18 cellular contexts compared by ENCODE assay signal in genomic region chr12:84079621-84080020, GRCh38.
DNase-seq lines count a peak whose midpoint lies in the region; ATAC-seq and TF ChIP-seq lines count a peak whose summit lies in the region.
"Had no signal": no experiment of that assay in that cellular context is flagged by ENCODE, and none has a peak within 500 bp of the region (broad histone marks: within the 10 kb centered on the region; RNA-seq: fewer than 3 reads in every experiment).

No MANE protein-coding gene starts in this region.

- no peak overlapping the region for H3K9ac ChIP-seq in mammary epithelial cell (ENCODE audit: insufficient read depth, low read length)

- H3K27me3 ChIP-seq in mammary epithelial cell (ENCODE audit: insufficient read depth, low read length) (no peaks in the 10 kb centered on the region), brain microvascular endothelial cell (replicated peaks) (no peaks in the 10 kb centered on the region)

- H4K20me1 ChIP-seq in mammary epithelial cell (ENCODE audit: insufficient read depth, low read length): no peaks in the 10 kb centered on the region

- 73% methylated on average over 1 of the region's 1 CpG for WGBS in mammary epithelial cell (ENCODE audit: low coverage, missing lambda C conversion rate)

- H3K4me1 ChIP-seq in mammary epithelial cell (ENCODE audit: insufficient read depth, low read length): no peaks in the 10 kb centered on the region

- H3K27ac Mint-ChIP-seq in MCF 10A (ENCODE audit: low read depth, unreplicated experiment): no peak overlapping the region
- H3K27ac Mint-ChIP-seq: CD14-positive monocyte had no signal

- intact Hi-C loops in MCF 10A (cut with micrococcal nuclease): no loop called here
- intact Hi-C loops in mammary epithelial cell (cut with micrococcal nuclease): loop anchor here (10.0 kb wide), 1 partner anchor 425 kb away; no protein-coding TSS in a partner anchor

- H3K27ac ChIP-seq in mammary epithelial cell (ENCODE audit: insufficient read depth, low read depth, low read length) (no peak overlapping the region), brain microvascular endothelial cell (no peak overlapping the region)
- H3K27ac ChIP-seq: 22Rv1, SK-N-MC had no signal

- H3K9me3 ChIP-seq in mammary epithelial cell (replicated peaks; ENCODE audit: insufficient read depth, low read length): no peaks in the 10 kb centered on the region
- H3K9me3 ChIP-seq: HAP-1 had no signal

- H3K36me3 ChIP-seq in mammary epithelial cell (ENCODE audit: insufficient read depth, low read length) (no peaks in the 10 kb centered on the region), brain microvascular endothelial cell (replicated peaks) (no peaks in the 10 kb centered on the region)
- H3K36me3 ChIP-seq: HAP-1 had no signal

- POLR2A ChIA-PET in MCF 10A (lab: Yijun Ruan, JAX): interaction anchor here (0.8 kb wide), 1 partner anchor 11 kb away, joined by 3 read pairs; no protein-coding TSS in a partner anchor

- no peaks in the 10 kb centered on the region for H3K36me3 Mint-ChIP-seq in MCF 10A (ENCODE audit: insufficient read depth, unreplicated experiment)
- H3K36me3 Mint-ChIP-seq: CD14-positive monocyte had no signal

- no peaks in the 10 kb centered on the region for H3K9me3 Mint-ChIP-seq in MCF 10A (ENCODE audit: unreplicated experiment)

- H3K79me2 ChIP-seq in mammary epithelial cell (ENCODE audit: insufficient read depth, low read length): no peaks in the 10 kb centered on the region

- dilution Hi-C loops in mammary epithelial cell (cut with HindIII; ENCODE audit: low sequenced_read_pairs): no loop called here

- DNase-seq in MCF 10A (ENCODE audit: unreplicated experiment) (no peak), mammary epithelial cell (no peak), NCI-H226 (peak; percentile 40), brain microvascular endothelial cell (peak; percentile 38), non-pigmented ciliary epithelial cell (ENCODE audit: low read depth) (peak; percentile 41)
- DNase-seq in stimulated activated CD8-positive, alpha-beta memory T cell treated with anti-CD3 and anti-CD28 coated beads, Interleukin-4, amount 100 ng/mL, for 48 hours: no peak
- DNase-seq in stimulated activated CD4-positive, alpha-beta T cell treated with anti-CD3 and anti-CD28 coated beads, Interleukin-4, amount 100 ng/mL, for 24 hours: no peak
- DNase-seq: AML-193, DMS 273 treated with DMSO at 0.1 percent for 48 hours, NCI-H1436, NCI-H2029, NCI-H510A treated with DMSO at 0.1 percent for 48 hours, Right ventricle myocardium superior had no signal

- H3K4me3 ChIP-seq in mammary epithelial cell (replicated peaks in 1 of 3; ENCODE audit: insufficient read depth in 1 of 3, low read depth in 2 of 3, low read length in 3 of 3) (no peak overlapping the region), brain microvascular endothelial cell (ENCODE audit: low read depth, low read length) (no peak overlapping the region)
- H3K4me3 ChIP-seq: HAP-1, SK-N-MC had no signal

- CTCF ChIA-PET in MCF 10A (lab: Yijun Ruan, JAX): no interaction called here
- CTCF ChIA-PET in mammary epithelial cell (lab: Charles Lee; ENCODE audit: low non-redundant PET): no interaction called here

- TF ChIP-seq CTCF in MCF 10A (IDR thresholded peaks at IDR 0.05; ENCODE audit: unreplicated experiment): no peak
- TF ChIP-seq CTCF in mammary epithelial cell (conservative IDR thresholded peaks at IDR 0.05 in 1 of 2, IDR thresholded peaks at IDR 0.05 in 1 of 2; ENCODE audit: extremely low read depth in 1 of 2, insufficient read depth in 1 of 2, low read depth in 1 of 2, low read length in 2 of 2): no peak
- no peak for TF ChIP-seq CTCF in brain microvascular endothelial cell (IDR thresholded peaks at IDR 0.05; ENCODE audit: low read depth, low read length, missing control alignments)

- no peak for ATAC-seq in GM21825 (IDR thresholded peaks at IDR 0.05; ENCODE audit: unreplicated experiment)

- peak overlapping the region; percentile 3 for H3K4me3 Mint-ChIP-seq in MCF 10A (ENCODE audit: unreplicated experiment)
- H3K4me3 Mint-ChIP-seq: CD14-positive monocyte had no signal

- in situ Hi-C loops in mammary epithelial cell (cut with MboI; ENCODE audit: low sequenced_read_pairs in 2 of 2): no loop called here
- in situ Hi-C loops in brain microvascular endothelial cell (cut with HindIII; ENCODE audit: low pct_ligation_motif_present, low sequenced_read_pairs): no loop called here

- no peaks in the 10 kb centered on the region for H3K27me3 Mint-ChIP-seq in MCF 10A (ENCODE audit: insufficient read depth, unreplicated experiment)

- H3K4me1 Mint-ChIP-seq in MCF 10A (ENCODE audit: insufficient read depth, unreplicated experiment): peaks cover 9% of the 10 kb centered on the region
- H3K4me1 Mint-ChIP-seq: CD14-positive monocyte had no signal

- no TSS peak for BruUV-seq in MCF 10A (replicated peaks; lab: Mats Ljungman, UMichigan)
- BruUV-seq in mammary epithelial cell (replicated peaks; lab: Mats Ljungman, UMichigan): no TSS peak

- no peak overlapping the region for H2AFZ ChIP-seq in mammary epithelial cell (ENCODE audit: low read depth, low read length)

- no peak overlapping the region for H3K4me2 ChIP-seq in mammary epithelial cell (ENCODE audit: insufficient read depth, low read depth, low read length)

Comparison
In these comparisons a context has a peak if more than half of its experiments do, and no peak if none do; other contexts are left out.
1. DNase-seq: peak in NCI-H226 (single experiment), brain microvascular endothelial cell (single experiment) and non-pigmented ciliary epithelial cell (single experiment); none in MCF 10A (single experiment), mammary epithelial cell (single experiment), stimulated activated CD8-positive, alpha-beta memory T cell treated with anti-CD3 and anti-CD28 coated beads, Interleukin-4, amount 100 ng/mL, for 48 hours (single experiment) and stimulated activated CD4-positive, alpha-beta T cell treated with anti-CD3 and anti-CD28 coated beads, Interleukin-4, amount 100 ng/mL, for 24 hours (single experiment).